Comparison of ENCODE assay signal across 8 cellular contexts in the genomic region with DNA sequence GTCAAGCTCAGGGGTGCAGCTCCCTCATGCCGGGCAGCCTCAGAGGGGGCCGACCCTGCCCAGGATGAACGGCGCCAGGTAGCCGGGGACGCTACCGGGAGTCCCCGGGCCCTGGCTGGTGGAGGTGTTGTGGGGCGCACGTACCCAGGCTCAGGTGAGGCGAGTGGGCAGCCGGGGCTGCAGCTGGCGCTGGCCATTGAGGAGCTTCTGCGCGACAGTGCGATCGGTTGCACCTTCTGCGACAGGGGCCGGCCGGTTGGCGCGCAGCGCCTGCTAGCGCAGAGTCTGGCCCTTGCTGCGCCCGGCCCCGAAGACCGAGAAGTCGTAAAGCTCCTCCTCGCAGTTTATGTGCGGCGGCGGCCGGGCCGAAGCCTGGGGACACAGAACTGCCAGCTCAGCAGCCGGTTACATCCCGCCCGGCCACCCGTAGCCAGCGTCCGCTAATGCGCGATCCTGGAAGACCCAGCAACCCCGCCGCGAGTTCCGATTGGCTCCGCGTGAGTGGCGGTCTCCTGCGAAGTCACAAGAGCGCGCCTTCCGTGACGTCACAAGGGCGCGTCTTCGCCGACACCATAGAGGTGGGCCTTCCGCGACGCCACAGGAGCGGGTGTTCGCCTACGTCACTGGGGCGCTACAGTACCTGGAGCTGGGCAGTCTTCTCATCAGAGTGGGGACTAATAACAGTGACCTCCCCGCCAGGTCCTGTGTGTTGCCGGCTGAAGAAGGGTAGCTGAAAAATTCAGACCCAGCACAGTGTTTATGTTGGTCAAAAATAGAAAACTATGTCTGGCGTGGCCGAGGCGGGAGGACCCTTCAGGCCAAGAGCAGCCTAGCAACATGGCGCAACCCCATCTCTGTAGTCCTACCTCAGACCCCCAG.
DNase-seq lines count a peak whose midpoint lies in the region; ATAC-seq and TF ChIP-seq lines count a peak whose summit lies in the region.

No MANE protein-coding gene starts in this region.

- TF ChIP-seq POLR2A in GM19193 (IDR thresholded peaks at IDR 0.05; ENCODE audit: extremely low read depth, insufficient read depth, insufficient read length): peak; percentile 55

- H3K4me3 ChIP-seq in choroid plexus epithelial cell (ENCODE audit: low read depth, low read length): peak overlapping the region; percentile 81

- DNase-seq in Ammon's horn (ENCODE audit: low spot score) (peak; percentile 98), NCI-H460 (ENCODE audit: extremely low read depth, low read depth) (peak; percentile 97), choroid plexus epithelial cell (ENCODE audit: low read depth) (peak; percentile 99), kidney glomerular epithelial cell (lab: John Stamatoyannopoulos, UW) (peak; percentile 84)
- DNase-seq in activated CD4-positive, alpha-beta T cell treated with anti-CD3 and anti-CD28 coated beads for 24 hours (ENCODE audit: low read depth in 2 of 2): peak; percentile 94 to 98
- DNase-seq in stimulated activated CD4-positive, alpha-beta T cell treated with anti-CD3 and anti-CD28 coated beads, Interleukin-15, amount 100 ng/mL, for 48 hours (ENCODE audit: low read depth in 2 of 2): peak; percentile 94 to 97

- ATAC-seq in HG03432 (IDR thresholded peaks at IDR 0.05; ENCODE audit: unreplicated experiment): peak; percentile 100

- TF ChIP-seq CTCF in choroid plexus epithelial cell (conservative IDR thresholded peaks at IDR 0.05; ENCODE audit: low read depth, low read length): peak; percentile 22

Comparison
In these comparisons a context has a peak if more than half of its experiments do, and no peak if none do; other contexts are left out.
1. Peak in every context shown above with its lines: DNase-seq, ATAC-seq and H3K4me3 ChIP-seq.